1 cellular context compared by ENCODE assay signal in genomic region chr1:27339213-27339612, GRCh38.
TF ChIP-seq lines count a peak whose summit lies in the region.

No MANE protein-coding gene starts in this region.

TF ChIP-seq in H1, 55 proteins besides CTCF, POLR2A, EP300 and RAD21:
- TF ChIP-seq CEBPB (IDR thresholded peaks at IDR 0.05; ENCODE audit: low read depth, low read length) (peak; percentile 60; the same call in 1 of the 2 replicates), ATF2 (IDR thresholded peaks at IDR 0.05; ENCODE audit: low read length) (no peak)
